ENCODE assay signal across 2 cellular contexts in the genomic region with DNA sequence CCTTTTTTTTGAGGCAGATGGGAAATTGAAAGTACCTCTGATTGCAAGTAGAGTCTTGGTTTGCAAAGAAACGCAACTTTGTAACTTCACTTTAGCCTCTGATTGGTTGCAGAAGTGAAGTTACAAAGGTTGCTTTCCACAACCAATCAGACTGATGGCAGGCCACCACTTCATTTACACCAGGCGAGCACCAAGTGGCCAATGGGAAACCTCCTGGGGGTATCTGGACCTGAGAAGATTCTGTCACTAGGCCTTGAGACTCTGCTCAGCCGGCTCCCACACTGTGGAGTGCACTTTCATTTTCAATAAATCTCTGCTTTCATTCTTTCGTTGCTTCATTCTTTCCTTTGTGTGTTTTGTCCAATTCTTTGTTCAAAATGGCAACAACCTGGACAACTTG.
TF ChIP-seq lines count a peak whose summit lies in the region.

No MANE protein-coding gene starts in this region.

TF ChIP-seq in liver, 16 proteins besides CTCF, POLR2A, EP300 and RAD21:
- no peak for TF ChIP-seq TAF1 (conservative IDR thresholded peaks at IDR 0.05)
- TF ChIP-seq NR2F2 (IDR thresholded peaks at IDR 0.05): no peak
- TF ChIP-seq ZBTB33 (IDR thresholded peaks at IDR 0.05): no peak
- TF ChIP-seq GABPA (IDR thresholded peaks at IDR 0.05 in 1 of 2, conservative IDR thresholded peaks at IDR 0.05 in 1 of 2): no peak
- TF ChIP-seq MAX (IDR thresholded peaks at IDR 0.05): no peak
- TF ChIP-seq RXRA (IDR thresholded peaks at IDR 0.05): no peak
- TF ChIP-seq, protein P1, sequence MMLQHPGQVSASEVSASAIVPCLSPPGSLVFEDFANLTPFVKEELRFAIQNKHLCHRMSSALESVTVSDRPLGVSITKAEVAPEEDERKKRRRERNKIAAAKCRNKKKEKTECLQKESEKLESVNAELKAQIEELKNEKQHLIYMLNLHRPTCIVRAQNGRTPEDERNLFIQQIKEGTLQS (IDR thresholded peaks at IDR 0.05): no peak

TF ChIP-seq in HepG2, 621 proteins besides CTCF, POLR2A, EP300 and RAD21:
- TF ChIP-seq NR2F6 (IDR thresholded peaks at IDR 0.05) (no peak), NR2F6 (CRISPR knock-in tag; IDR thresholded peaks at IDR 0.05) (no peak), HIVEP1 (CRISPR knock-in tag; IDR thresholded peaks at IDR 0.05) (no peak), ZNF136 (CRISPR knock-in tag; IDR thresholded peaks at IDR 0.05; ENCODE audit: low read depth) (no peak), SRSF1 (optimal IDR thresholded peaks at IDR 0.05; ENCODE audit: low read depth, low read length) (no peak), ZNF777 (CRISPR knock-in tag; IDR thresholded peaks at IDR 0.05) (no peak), ARID3A (IDR thresholded peaks at IDR 0.05; ENCODE audit: low read depth, low read length) (no peak), HHEX (CRISPR knock-in tag; IDR thresholded peaks at IDR 0.05) (no peak), TCF12 (IDR thresholded peaks at IDR 0.05) (no peak), TCF12 (CRISPR knock-in tag; IDR thresholded peaks at IDR 0.05) (no peak), PHF5A (CRISPR knock-in tag; IDR thresholded peaks at IDR 0.05; ENCODE audit: low read depth, unreplicated experiment) (no peak)
